ENCODE assay signal across 8 cellular contexts in genomic region chr19:46717034-46717715, GRCh38.
DNase-seq lines count a peak whose midpoint lies in the region; ATAC-seq and TF ChIP-seq lines count a peak whose summit lies in the region.

TSS of gene PRKD2 (minus strand) at chr19:46717114. CDS start at chr19:46716370, 744 bp downstream.

- peak; percentile 77 for DNase-seq in GDM1 (lab: John Stamatoyannopoulos, UW)
- peak; percentile 37 to 84 for DNase-seq in NCI-H446 (lab: John Stamatoyannopoulos, UW)
- DNase-seq in activated CD4-positive, alpha-beta T cell treated with anti-CD3 and anti-CD28 coated beads for 48 hours: peak; percentile 93
- DNase-seq in choroid plexus epithelial cell (ENCODE audit: low read depth): peak; percentile 81
- DNase-seq in kidney tubule cell (ENCODE audit: low spot score): peak; percentile 79
- peak; percentile 65 to 88 for DNase-seq in stimulated activated CD4-positive, alpha-beta T cell treated with anti-CD3 and anti-CD28 coated beads, Interleukin-1b, Interleukin-23, amount 100 ng/mL, for 1 hour (ENCODE audit: low read depth in 2 of 2)

- TF ChIP-seq CTCF in choroid plexus epithelial cell (conservative IDR thresholded peaks at IDR 0.05; ENCODE audit: low read depth, low read length): no peak

- H3K4me3 ChIP-seq in choroid plexus epithelial cell (ENCODE audit: low read depth, low read length): peak within 1 kb of the TSS; percentile 81

- peak; percentile 42 for ATAC-seq in HG02678 (IDR thresholded peaks at IDR 0.05; ENCODE audit: unreplicated experiment)
- no peak for ATAC-seq in GM21447 (IDR thresholded peaks at IDR 0.05; ENCODE audit: unreplicated experiment)
